Comparison of ENCODE assay signal across 8 cellular contexts in genomic region chr17:76446449-76447231, GRCh38. TPM values are rescaled to one million over a fixed set of nuclear protein-coding genes. Genes with fewer than 3 reads are reported as not detected.
A peak's percentile ranks its signal among the peaks of the same experiment; 100 is the strongest.
DNase-seq lines count a peak whose midpoint lies in the region; TF ChIP-seq lines count a peak whose summit lies in the region.

No MANE protein-coding gene starts in this region.

- H3K4me1 ChIP-seq in parathyroid adenoma = peaks cover 13% of the 10 kb centered on the region

- H3K9ac ChIP-seq in parathyroid adenoma = no peak overlapping the region

- H3K9me3 ChIP-seq in parathyroid adenoma (ENCODE audit: control insufficient read depth, low read length) = no peaks in the 10 kb centered on the region

- no peak overlapping the region for H3K27ac ChIP-seq in parathyroid adenoma
- H3K27ac ChIP-seq in coronary artery = no peak overlapping the region

- no peak for TF ChIP-seq CTCF in epithelial cell of proximal tubule (conservative IDR thresholded peaks at IDR 0.05; ENCODE audit: low read depth, low read length)
- no peak for TF ChIP-seq CTCF in parathyroid adenoma (IDR thresholded peaks at IDR 0.05)
- no peak for TF ChIP-seq CTCF in coronary artery (IDR thresholded peaks at IDR 0.05)

- H3K4me3 ChIP-seq in epithelial cell of proximal tubule (ENCODE audit: low read depth, low read length) = peak overlapping the region; percentile 17
- H3K4me3 ChIP-seq in parathyroid adenoma (ENCODE audit: low read depth, low read length) = no peak overlapping the region
- H3K4me3 ChIP-seq in coronary artery = no peak overlapping the region

- no peaks in the 10 kb centered on the region for H3K36me3 ChIP-seq in parathyroid adenoma (ENCODE audit: control insufficient read depth, insufficient read depth, low read length)

- H3K27me3 ChIP-seq in parathyroid adenoma (ENCODE audit: control insufficient read depth, insufficient read depth, low read length) = no peaks in the 10 kb centered on the region

- H2AFZ ChIP-seq in parathyroid adenoma = peak overlapping the region; percentile 16

- peaks cover 86% of the 10 kb centered on the region for H3K79me2 ChIP-seq in parathyroid adenoma

- DNase-seq in GM04504 (ENCODE audit: low read depth) (peak; percentile 64), NCI-H226 (peak; percentile 94), epithelial cell of proximal tubule (ENCODE audit: low read depth) (peak; percentile 86), NCI-H69 (lab: John Stamatoyannopoulos, UW) (no peak), coronary artery (ENCODE audit: low spot score) (no peak), NCI-H524 (lab: John Stamatoyannopoulos, UW) (no peak), NCI-H345 treated with DMSO at 0.1 percent for 48 hours (lab: John Stamatoyannopoulos, UW; ENCODE audit: unreplicated experiment) (no peak)

- no peak overlapping the region for H3K4me2 ChIP-seq in parathyroid adenoma (ENCODE audit: low read length)

RNA-seq across cellular contexts. Expression of gene UBE2O, which starts 6.3 kb away (rescaled TPM):
- 15.6 and 23.6 TPM in 2 replicates for total RNA-seq in epithelial cell of proximal tubule

RNA-seq across cellular contexts. Expression of gene AANAT, which starts 20.8 kb away (rescaled TPM):
- total RNA-seq in epithelial cell of proximal tubule = not detected in 2 replicates

RNA-seq across cellular contexts. Expression of gene RHBDF2, which starts 54.6 kb away (rescaled TPM):
- 35.2 and 101 TPM in 2 replicates for total RNA-seq in epithelial cell of proximal tubule

Comparison
In these comparisons a context has a peak if more than half of its experiments do, and no peak if none do; other contexts are left out.
1. DNase-seq: peak in GM04504 (single experiment), NCI-H226 (single experiment) and epithelial cell of proximal tubule (single experiment); none in NCI-H69 (single experiment), coronary artery (single experiment), NCI-H524 (0 of 2) and NCI-H345 treated with DMSO at 0.1 percent for 48 hours (single experiment).